1 cellular context compared by ENCODE assay signal in genomic region chr22:30425616-30426394, GRCh38.
TF ChIP-seq lines count a peak whose summit lies in the region.

A gene with protein sequence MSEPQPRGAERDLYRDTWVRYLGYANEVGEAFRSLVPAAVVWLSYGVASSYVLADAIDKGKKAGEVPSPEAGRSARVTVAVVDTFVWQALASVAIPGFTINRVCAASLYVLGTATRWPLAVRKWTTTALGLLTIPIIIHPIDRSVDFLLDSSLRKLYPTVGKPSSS (plus strand): TSS chr22:30425768. CDS start chr22:30425880, 112 bp downstream.

TF ChIP-seq in HEK293, 187 proteins besides CTCF, POLR2A, EP300 and RAD21 (continued from another document and continues in another):
- TF ChIP-seq PATZ1 (tag by site-specific recombination; IDR thresholded peaks at IDR 0.05) (peak; percentile 76), ZFP41 (tag by site-specific recombination; IDR thresholded peaks at IDR 0.05; ENCODE audit: borderline replicate concordance) (no peak), ZNF626 (tag by site-specific recombination; IDR thresholded peaks at IDR 0.05) (no peak), ZNF23 (tag by site-specific recombination; IDR thresholded peaks at IDR 0.05; ENCODE audit: borderline replicate concordance) (no peak), ZNF48 (tag by site-specific recombination; IDR thresholded peaks at IDR 0.05) (no peak), ZSCAN30 (tag by site-specific recombination; IDR thresholded peaks at IDR 0.05) (no peak), ZNF654 (tag by site-specific recombination; IDR thresholded peaks at IDR 0.05; ENCODE audit: low read depth) (no peak), ZNF610 (tag by site-specific recombination; IDR thresholded peaks at IDR 0.05; ENCODE audit: borderline replicate concordance) (no peak), ZNF701 (tag by site-specific recombination; IDR thresholded peaks at IDR 0.05) (no peak), BCL11A (tag by site-specific recombination; IDR thresholded peaks at IDR 0.05; ENCODE audit: low read depth) (peak; percentile 46; the same call in 1 of the 2 replicates), ZNF354C (tag by site-specific recombination; IDR thresholded peaks at IDR 0.05; ENCODE audit: borderline replicate concordance, low read depth) (no peak), ZNF558 (tag by site-specific recombination; IDR thresholded peaks at IDR 0.05) (no peak), ZNF596 (tag by site-specific recombination; IDR thresholded peaks at IDR 0.05) (no peak), ZNF473 (tag by site-specific recombination; IDR thresholded peaks at IDR 0.05) (no peak), MEIS1 (CRISPR knock-in tag; IDR thresholded peaks at IDR 0.05; ENCODE audit: borderline replicate concordance) (no peak), ZNF239 (tag by site-specific recombination; IDR thresholded peaks at IDR 0.05) (no peak), ZNF280C (tag by site-specific recombination; IDR thresholded peaks at IDR 0.05) (no peak), ZNF174 (tag by site-specific recombination; IDR thresholded peaks at IDR 0.05) (no peak), ELK4 (IDR thresholded peaks at IDR 0.05; ENCODE audit: borderline replicate concordance, low read depth, low read length) (no peak), ZNF133 (tag by site-specific recombination; IDR thresholded peaks at IDR 0.05) (no peak), SCRT2 (tag by site-specific recombination; IDR thresholded peaks at IDR 0.05) (no peak), ZNF488 (tag by site-specific recombination; IDR thresholded peaks at IDR 0.05) (no peak), ZNF146 (tag by site-specific recombination; IDR thresholded peaks at IDR 0.05) (no peak), KLF9 (tag by site-specific recombination; IDR thresholded peaks at IDR 0.05; ENCODE audit: low read depth) (no peak), ZNF221 (tag by site-specific recombination; IDR thresholded peaks at IDR 0.05; ENCODE audit: borderline replicate concordance) (no peak), GFI1B (tag by site-specific recombination; IDR thresholded peaks at IDR 0.05) (no peak)
- TF ChIP-seq, protein P1, sequence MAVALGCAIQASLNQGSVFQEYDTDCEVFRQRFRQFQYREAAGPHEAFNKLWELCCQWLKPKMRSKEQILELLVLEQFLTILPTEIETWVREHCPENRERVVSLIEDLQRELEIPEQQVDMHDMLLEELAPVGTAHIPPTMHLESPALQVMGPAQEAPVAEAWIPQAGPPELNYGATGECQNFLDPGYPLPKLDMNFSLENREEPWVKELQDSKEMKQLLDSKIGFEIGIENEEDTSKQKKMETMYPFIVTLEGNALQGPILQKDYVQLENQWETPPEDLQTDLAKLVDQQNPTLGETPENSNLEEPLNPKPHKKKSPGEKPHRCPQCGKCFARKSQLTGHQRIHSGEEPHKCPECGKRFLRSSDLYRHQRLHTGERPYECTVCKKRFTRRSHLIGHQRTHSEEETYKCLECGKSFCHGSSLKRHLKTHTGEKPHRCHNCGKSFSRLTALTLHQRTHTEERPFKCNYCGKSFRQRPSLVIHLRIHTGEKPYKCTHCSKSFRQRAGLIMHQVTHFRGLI (tag by site-specific recombination; IDR thresholded peaks at IDR 0.05): no peak
- TF ChIP-seq, protein P2, sequence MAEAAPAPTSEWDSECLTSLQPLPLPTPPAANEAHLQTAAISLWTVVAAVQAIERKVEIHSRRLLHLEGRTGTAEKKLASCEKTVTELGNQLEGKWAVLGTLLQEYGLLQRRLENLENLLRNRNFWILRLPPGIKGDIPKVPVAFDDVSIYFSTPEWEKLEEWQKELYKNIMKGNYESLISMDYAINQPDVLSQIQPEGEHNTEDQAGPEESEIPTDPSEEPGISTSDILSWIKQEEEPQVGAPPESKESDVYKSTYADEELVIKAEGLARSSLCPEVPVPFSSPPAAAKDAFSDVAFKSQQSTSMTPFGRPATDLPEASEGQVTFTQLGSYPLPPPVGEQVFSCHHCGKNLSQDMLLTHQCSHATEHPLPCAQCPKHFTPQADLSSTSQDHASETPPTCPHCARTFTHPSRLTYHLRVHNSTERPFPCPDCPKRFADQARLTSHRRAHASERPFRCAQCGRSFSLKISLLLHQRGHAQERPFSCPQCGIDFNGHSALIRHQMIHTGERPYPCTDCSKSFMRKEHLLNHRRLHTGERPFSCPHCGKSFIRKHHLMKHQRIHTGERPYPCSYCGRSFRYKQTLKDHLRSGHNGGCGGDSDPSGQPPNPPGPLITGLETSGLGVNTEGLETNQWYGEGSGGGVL (tag by site-specific recombination; IDR thresholded peaks at IDR 0.05): no peak
- TF ChIP-seq, protein P3, sequence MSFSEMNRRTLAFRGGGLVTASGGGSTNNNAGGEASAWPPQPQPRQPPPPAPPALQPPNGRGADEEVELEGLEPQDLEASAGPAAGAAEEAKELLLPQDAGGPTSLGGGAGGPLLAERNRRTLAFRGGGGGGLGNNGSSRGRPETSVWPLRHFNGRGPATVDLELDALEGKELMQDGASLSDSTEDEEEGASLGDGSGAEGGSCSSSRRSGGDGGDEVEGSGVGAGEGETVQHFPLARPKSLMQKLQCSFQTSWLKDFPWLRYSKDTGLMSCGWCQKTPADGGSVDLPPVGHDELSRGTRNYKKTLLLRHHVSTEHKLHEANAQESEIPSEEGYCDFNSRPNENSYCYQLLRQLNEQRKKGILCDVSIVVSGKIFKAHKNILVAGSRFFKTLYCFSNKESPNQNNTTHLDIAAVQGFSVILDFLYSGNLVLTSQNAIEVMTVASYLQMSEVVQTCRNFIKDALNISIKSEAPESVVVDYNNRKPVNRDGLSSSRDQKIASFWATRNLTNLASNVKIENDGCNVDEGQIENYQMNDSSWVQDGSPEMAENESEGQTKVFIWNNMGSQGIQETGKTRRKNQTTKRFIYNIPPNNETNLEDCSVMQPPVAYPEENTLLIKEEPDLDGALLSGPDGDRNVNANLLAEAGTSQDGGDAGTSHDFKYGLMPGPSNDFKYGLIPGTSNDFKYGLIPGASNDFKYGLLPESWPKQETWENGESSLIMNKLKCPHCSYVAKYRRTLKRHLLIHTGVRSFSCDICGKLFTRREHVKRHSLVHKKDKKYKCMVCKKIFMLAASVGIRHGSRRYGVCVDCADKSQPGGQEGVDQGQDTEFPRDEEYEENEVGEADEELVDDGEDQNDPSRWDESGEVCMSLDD (tag by site-specific recombination; IDR thresholded peaks at IDR 0.05): no peak
- TF ChIP-seq, protein P4, sequence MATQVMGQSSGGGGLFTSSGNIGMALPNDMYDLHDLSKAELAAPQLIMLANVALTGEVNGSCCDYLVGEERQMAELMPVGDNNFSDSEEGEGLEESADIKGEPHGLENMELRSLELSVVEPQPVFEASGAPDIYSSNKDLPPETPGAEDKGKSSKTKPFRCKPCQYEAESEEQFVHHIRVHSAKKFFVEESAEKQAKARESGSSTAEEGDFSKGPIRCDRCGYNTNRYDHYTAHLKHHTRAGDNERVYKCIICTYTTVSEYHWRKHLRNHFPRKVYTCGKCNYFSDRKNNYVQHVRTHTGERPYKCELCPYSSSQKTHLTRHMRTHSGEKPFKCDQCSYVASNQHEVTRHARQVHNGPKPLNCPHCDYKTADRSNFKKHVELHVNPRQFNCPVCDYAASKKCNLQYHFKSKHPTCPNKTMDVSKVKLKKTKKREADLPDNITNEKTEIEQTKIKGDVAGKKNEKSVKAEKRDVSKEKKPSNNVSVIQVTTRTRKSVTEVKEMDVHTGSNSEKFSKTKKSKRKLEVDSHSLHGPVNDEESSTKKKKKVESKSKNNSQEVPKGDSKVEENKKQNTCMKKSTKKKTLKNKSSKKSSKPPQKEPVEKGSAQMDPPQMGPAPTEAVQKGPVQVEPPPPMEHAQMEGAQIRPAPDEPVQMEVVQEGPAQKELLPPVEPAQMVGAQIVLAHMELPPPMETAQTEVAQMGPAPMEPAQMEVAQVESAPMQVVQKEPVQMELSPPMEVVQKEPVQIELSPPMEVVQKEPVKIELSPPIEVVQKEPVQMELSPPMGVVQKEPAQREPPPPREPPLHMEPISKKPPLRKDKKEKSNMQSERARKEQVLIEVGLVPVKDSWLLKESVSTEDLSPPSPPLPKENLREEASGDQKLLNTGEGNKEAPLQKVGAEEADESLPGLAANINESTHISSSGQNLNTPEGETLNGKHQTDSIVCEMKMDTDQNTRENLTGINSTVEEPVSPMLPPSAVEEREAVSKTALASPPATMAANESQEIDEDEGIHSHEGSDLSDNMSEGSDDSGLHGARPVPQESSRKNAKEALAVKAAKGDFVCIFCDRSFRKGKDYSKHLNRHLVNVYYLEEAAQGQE (tag by site-specific recombination; IDR thresholded peaks at IDR 0.05): no peak
- TF ChIP-seq, protein P5, sequence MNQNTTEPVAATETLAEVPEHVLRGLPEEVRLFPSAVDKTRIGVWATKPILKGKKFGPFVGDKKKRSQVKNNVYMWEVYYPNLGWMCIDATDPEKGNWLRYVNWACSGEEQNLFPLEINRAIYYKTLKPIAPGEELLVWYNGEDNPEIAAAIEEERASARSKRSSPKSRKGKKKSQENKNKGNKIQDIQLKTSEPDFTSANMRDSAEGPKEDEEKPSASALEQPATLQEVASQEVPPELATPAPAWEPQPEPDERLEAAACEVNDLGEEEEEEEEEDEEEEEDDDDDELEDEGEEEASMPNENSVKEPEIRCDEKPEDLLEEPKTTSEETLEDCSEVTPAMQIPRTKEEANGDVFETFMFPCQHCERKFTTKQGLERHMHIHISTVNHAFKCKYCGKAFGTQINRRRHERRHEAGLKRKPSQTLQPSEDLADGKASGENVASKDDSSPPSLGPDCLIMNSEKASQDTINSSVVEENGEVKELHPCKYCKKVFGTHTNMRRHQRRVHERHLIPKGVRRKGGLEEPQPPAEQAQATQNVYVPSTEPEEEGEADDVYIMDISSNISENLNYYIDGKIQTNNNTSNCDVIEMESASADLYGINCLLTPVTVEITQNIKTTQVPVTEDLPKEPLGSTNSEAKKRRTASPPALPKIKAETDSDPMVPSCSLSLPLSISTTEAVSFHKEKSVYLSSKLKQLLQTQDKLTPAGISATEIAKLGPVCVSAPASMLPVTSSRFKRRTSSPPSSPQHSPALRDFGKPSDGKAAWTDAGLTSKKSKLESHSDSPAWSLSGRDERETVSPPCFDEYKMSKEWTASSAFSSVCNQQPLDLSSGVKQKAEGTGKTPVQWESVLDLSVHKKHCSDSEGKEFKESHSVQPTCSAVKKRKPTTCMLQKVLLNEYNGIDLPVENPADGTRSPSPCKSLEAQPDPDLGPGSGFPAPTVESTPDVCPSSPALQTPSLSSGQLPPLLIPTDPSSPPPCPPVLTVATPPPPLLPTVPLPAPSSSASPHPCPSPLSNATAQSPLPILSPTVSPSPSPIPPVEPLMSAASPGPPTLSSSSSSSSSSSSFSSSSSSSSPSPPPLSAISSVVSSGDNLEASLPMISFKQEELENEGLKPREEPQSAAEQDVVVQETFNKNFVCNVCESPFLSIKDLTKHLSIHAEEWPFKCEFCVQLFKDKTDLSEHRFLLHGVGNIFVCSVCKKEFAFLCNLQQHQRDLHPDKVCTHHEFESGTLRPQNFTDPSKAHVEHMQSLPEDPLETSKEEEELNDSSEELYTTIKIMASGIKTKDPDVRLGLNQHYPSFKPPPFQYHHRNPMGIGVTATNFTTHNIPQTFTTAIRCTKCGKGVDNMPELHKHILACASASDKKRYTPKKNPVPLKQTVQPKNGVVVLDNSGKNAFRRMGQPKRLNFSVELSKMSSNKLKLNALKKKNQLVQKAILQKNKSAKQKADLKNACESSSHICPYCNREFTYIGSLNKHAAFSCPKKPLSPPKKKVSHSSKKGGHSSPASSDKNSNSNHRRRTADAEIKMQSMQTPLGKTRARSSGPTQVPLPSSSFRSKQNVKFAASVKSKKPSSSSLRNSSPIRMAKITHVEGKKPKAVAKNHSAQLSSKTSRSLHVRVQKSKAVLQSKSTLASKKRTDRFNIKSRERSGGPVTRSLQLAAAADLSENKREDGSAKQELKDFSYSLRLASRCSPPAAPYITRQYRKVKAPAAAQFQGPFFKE (tag by site-specific recombination; IDR thresholded peaks at IDR 0.05; ENCODE audit: borderline replicate concordance): no peak
